Comparison of ENCODE assay signal across 8 cellular contexts in the genomic region with DNA sequence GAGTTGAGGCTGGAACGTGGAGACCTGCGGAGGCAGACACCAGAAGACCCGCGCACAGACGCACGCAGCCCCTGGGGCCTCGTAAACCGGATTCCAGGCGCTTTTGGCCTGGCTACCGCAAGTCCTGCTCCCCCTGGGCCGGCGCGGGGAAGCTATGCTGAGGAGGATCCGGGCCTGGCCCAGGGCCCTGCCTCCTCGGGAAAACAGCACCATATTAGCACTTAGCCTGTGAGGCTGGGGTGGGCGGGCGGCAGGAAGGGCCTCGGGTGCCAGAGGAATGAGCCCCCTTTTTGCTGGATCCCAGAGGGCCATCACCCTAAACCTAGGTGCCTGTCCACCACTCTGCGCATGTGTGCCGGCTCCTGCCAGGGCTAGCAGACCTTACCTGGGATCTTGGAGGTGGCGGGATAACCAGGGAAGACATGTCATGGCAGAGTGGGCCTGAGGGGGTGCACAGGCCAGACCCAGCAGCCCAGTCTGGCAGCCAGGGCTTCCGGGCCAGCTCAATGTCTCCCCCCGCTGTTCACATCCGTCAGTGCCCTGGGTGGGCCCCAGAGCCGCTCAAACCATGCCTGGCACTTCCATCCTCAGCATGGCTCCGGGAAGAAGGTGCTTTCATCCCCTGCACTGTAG. TPM values are rescaled to one million over a fixed set of nuclear protein-coding genes. Genes with fewer than 3 reads are reported as not detected.
DNase-seq lines count a peak whose midpoint lies in the region; ATAC-seq, FAIRE-seq and TF ChIP-seq lines count a peak whose summit lies in the region.

No MANE protein-coding gene starts in this region.

- no peak overlapping the region for H3K27ac ChIP-seq in A549

- no peak for TF ChIP-seq EP300 in A549 (IDR thresholded peaks at IDR 0.05)

- peak; percentile 22; the same call in 2 of the 3 replicates for TF ChIP-seq CTCF in A549 (IDR thresholded peaks at IDR 0.05)

- DNase-seq in A549 (ENCODE audit: low read depth in 1 of 2, low spot score in 1 of 2) (no peak), astrocyte of the hippocampus (ENCODE audit: low read depth, low spot score) (peak; percentile 57), lung microvascular endothelial cell (ENCODE audit: low read depth in 2 of 2) (peak; percentile 13 to 17), NCI-H524 treated with DMSO at 0.1 percent for 48 hours (lab: John Stamatoyannopoulos, UW) (no peak), NCI-H2081 (lab: John Stamatoyannopoulos, UW) (no peak), NCI-H2227 treated with DMSO at 0.1 percent for 48 hours (lab: John Stamatoyannopoulos, UW) (no peak)

- peak; percentile 24 to 25; a peak in 2 of 5 replicates for TF ChIP-seq RAD21 in A549 (conservative IDR thresholded peaks at IDR 0.05 in 1 of 2, IDR thresholded peaks at IDR 0.05 in 1 of 2)

- CTCF ChIA-PET in A549 (lab: Yijun Ruan, JAX) = interaction anchor here (1.4 to 2.0 kb wide), 2 partner anchors 16 to 36 kb away, joined by 3 to 9 read pairs; no protein-coding TSS in a partner anchor

- no peak overlapping the region for H3K4me3 ChIP-seq in A549

- ATAC-seq in A549 (peak; percentile 61 to 87; a peak in 4 of 6 replicates), HG02938 (IDR thresholded peaks at IDR 0.05; ENCODE audit: unreplicated experiment) (no peak)

- no peak for TF ChIP-seq POLR2A in A549 (IDR thresholded peaks at IDR 0.05; ENCODE audit: low read length)
- TF ChIP-seq POLR2A in GM19193 (IDR thresholded peaks at IDR 0.05; ENCODE audit: extremely low read depth, insufficient read depth, insufficient read length) = peak; percentile 25

- 97% methylated on average over 9 of the region's 26 CpGs for WGBS in A549 (ENCODE audit: missing lambda C conversion rate)

- POLR2A ChIA-PET in A549 (lab: Yijun Ruan, JAX) = no interaction called here

- H3K9me3 ChIP-seq in A549 = no peaks in the 10 kb centered on the region

- H3K4me1 ChIP-seq in A549 = no peaks in the 10 kb centered on the region

- no peak for FAIRE-seq in A549 (lab: Jason Lieb, UNC)

- H3K4me2 ChIP-seq in A549 = no peak overlapping the region

TF ChIP-seq in A549, 52 proteins besides CTCF, POLR2A, EP300 and RAD21:
- no peak for TF ChIP-seq TFCP2L1 (CRISPR knock-in tag; IDR thresholded peaks at IDR 0.05)
- TF ChIP-seq GATA3 (IDR thresholded peaks at IDR 0.05; ENCODE audit: borderline replicate concordance) = no peak
- no peak for TF ChIP-seq RNF2 (IDR thresholded peaks at IDR 0.05; ENCODE audit: borderline replicate concordance, low read depth)
- TF ChIP-seq ESRRA (IDR thresholded peaks at IDR 0.05; ENCODE audit: borderline replicate concordance, low read length) = no peak
- no peak for TF ChIP-seq HOXB13 (CRISPR knock-in tag; IDR thresholded peaks at IDR 0.05; ENCODE audit: low read depth)
- no peak for TF ChIP-seq POLR2AphosphoS2 (conservative IDR thresholded peaks at IDR 0.05; ENCODE audit: low read length)
- no peak for TF ChIP-seq RFX5 (IDR thresholded peaks at IDR 0.05)
- TF ChIP-seq, protein P1, sequence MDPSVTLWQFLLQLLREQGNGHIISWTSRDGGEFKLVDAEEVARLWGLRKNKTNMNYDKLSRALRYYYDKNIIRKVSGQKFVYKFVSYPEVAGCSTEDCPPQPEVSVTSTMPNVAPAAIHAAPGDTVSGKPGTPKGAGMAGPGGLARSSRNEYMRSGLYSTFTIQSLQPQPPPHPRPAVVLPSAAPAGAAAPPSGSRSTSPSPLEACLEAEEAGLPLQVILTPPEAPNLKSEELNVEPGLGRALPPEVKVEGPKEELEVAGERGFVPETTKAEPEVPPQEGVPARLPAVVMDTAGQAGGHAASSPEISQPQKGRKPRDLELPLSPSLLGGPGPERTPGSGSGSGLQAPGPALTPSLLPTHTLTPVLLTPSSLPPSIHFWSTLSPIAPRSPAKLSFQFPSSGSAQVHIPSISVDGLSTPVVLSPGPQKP (IDR thresholded peaks at IDR 0.05; ENCODE audit: low read depth, low read length) = no peak
TF ChIP-seq in A549: peak in this region for 0.

RNA-seq across cellular contexts. Expression of a gene that starts 7.3 kb away (rescaled TPM):
- polyA plus RNA-seq in A549 (2011; rRNA removed) (34.4 and 47.9 TPM in 2 replicates), A549 (2017; fragmentation: RNase III; extraction: RNeasy Plus Mini Kit Qiagen cat#74134 plus additional on column Dnase treatment) (91.5 to 97.3 TPM (median 92.7 TPM) in 3 replicates)
- polyA plus RNA-seq in A549 (2012; cell fraction: cytosol; rRNA removed) = 110 and 112 TPM in 2 replicates
- 61.6 and 76.8 TPM in 2 replicates for polyA plus RNA-seq in A549 (2012; cell fraction: nucleus; rRNA removed)
- polyA minus RNA-seq in A549 (2011; rRNA and poly(A)+ RNA removed) = 41.8 and 48.5 TPM in 2 replicates
- total RNA-seq in lung microvascular endothelial cell = 19.2 and 27.2 TPM in 2 replicates

RNA-seq across cellular contexts. Expression of a gene that starts 13.1 kb away (rescaled TPM):
- polyA plus RNA-seq in A549 (2011; rRNA removed) = 0.62 and 0.89 TPM in 2 replicates
- 1.2 and 1.5 TPM in 2 replicates for polyA plus RNA-seq in A549 (2012; cell fraction: cytosol; rRNA removed)
- polyA plus RNA-seq in A549 (2012; cell fraction: nucleus; rRNA removed) = 1.4 and 1.6 TPM in 2 replicates
- polyA plus RNA-seq in A549 (2017; fragmentation: RNase III; extraction: RNeasy Plus Mini Kit Qiagen cat#74134 plus additional on column Dnase treatment) = 0.96 to 1.0 TPM (median 1.00 TPM) in 3 replicates
- 0.33 and 0.68 TPM in 2 replicates for polyA minus RNA-seq in A549 (2011; rRNA and poly(A)+ RNA removed)
- total RNA-seq in lung microvascular endothelial cell = 0.20 and 0.22 TPM in 2 replicates

RNA-seq across cellular contexts. Expression of a gene that starts 22.8 kb away (rescaled TPM):
- polyA plus RNA-seq in A549 (2011; rRNA removed) (29.7 and 36.6 TPM in 2 replicates), A549 (2017; fragmentation: RNase III; extraction: RNeasy Plus Mini Kit Qiagen cat#74134 plus additional on column Dnase treatment) (23.0 to 24.4 TPM (median 23.8 TPM) in 3 replicates)
- polyA plus RNA-seq in A549 (2012; cell fraction: cytosol; rRNA removed) = 55.0 and 59.8 TPM in 2 replicates
- polyA plus RNA-seq in A549 (2012; cell fraction: nucleus; rRNA removed) = 89.9 and 93.9 TPM in 2 replicates
- 63.2 and 68.7 TPM in 2 replicates for polyA minus RNA-seq in A549 (2011; rRNA and poly(A)+ RNA removed)
- total RNA-seq in lung microvascular endothelial cell = 21.4 and 23.8 TPM in 2 replicates

RNA-seq across cellular contexts. Expression of a gene that starts 25.7 kb away (rescaled TPM):
- polyA plus RNA-seq in A549 (2011; rRNA removed) (0.05 TPM in 1 of 2 replicates, not detected in the other), A549 (2017; fragmentation: RNase III; extraction: RNeasy Plus Mini Kit Qiagen cat#74134 plus additional on column Dnase treatment) (not detected in 3 replicates)
- not detected in 2 replicates for polyA plus RNA-seq in A549 (2012; cell fraction: cytosol; rRNA removed)
- 0.07 TPM in 1 of 2 replicates, not detected in the other for polyA plus RNA-seq in A549 (2012; cell fraction: nucleus; rRNA removed)
- polyA minus RNA-seq in A549 (2011; rRNA and poly(A)+ RNA removed) = not detected in 2 replicates
- total RNA-seq in lung microvascular endothelial cell = under 0.01 and 0.60 TPM in 2 replicates

RNA-seq across cellular contexts. Expression of a gene that starts 45.6 kb away (rescaled TPM):
- 7.5 and 8.3 TPM in 2 replicates for polyA plus RNA-seq in A549 (2011; rRNA removed)
- 1.5 and 1.8 TPM in 2 replicates for polyA plus RNA-seq in A549 (2012; cell fraction: cytosol; rRNA removed)
- 0.94 and 2.1 TPM in 2 replicates for polyA plus RNA-seq in A549 (2012; cell fraction: nucleus; rRNA removed)
- polyA plus RNA-seq in A549 (2017; fragmentation: RNase III; extraction: RNeasy Plus Mini Kit Qiagen cat#74134 plus additional on column Dnase treatment) = 3.7 to 4.5 TPM (median 4.3 TPM) in 3 replicates
- 6.4 and 6.9 TPM in 2 replicates for polyA minus RNA-seq in A549 (2011; rRNA and poly(A)+ RNA removed)
- total RNA-seq in lung microvascular endothelial cell = 16.8 and 24.0 TPM in 2 replicates

Comparison
In these comparisons a context has a peak if more than half of its experiments do, and no peak if none do; other contexts are left out.
1. DNase-seq: peak in astrocyte of the hippocampus (single experiment) and lung microvascular endothelial cell (2 of 2); none in A549 (0 of 2), NCI-H524 treated with DMSO at 0.1 percent for 48 hours (single experiment), NCI-H2081 (0 of 2) and NCI-H2227 treated with DMSO at 0.1 percent for 48 hours (single experiment).